Comparison of ENCODE assay signal across 21 cellular contexts in the genomic region with DNA sequence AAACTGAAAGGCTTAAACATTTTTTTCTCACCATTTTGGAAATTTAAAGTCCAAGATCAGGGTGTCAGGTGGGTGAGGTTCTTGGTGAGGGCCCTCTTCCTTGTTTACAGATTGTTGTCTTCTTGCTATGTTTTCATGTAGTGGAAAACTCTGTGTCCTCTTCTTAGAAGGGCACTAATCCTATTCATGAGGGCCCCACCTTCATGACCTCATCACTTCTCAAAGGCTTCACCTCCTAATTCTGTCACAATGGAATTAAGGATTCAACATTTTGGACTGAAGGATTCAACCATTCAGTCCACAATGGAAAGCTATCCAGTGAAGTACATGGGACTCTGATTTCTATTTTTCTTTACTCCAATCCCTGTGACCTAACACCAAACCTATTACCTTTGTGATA. TPM values are rescaled to one million over a fixed set of nuclear protein-coding genes. Genes with fewer than 3 reads are reported as not detected.
A peak's percentile ranks its signal among the peaks of the same experiment; 100 is the strongest.
DNase-seq lines count a peak whose midpoint lies in the region; ATAC-seq, FAIRE-seq and TF ChIP-seq lines count a peak whose summit lies in the region.
"Had no signal": no experiment of that assay in that cellular context is flagged by ENCODE, and none has a peak within 500 bp of the region (broad histone marks: within the 10 kb centered on the region; RNA-seq: fewer than 3 reads in every experiment).

No MANE protein-coding gene starts in this region.

- H3K27me3 Mint-ChIP-seq in Caco-2 (ENCODE audit: insufficient read depth, unreplicated experiment): no peaks in the 10 kb centered on the region
- no peaks in the 10 kb centered on the region for H3K27me3 Mint-ChIP-seq in stimulated activated memory B cell treated with anti-CD40 and anti-IgM and Interleukin-4, amounts not matched to agents 10 μg/mL and 1 μg/mL and 100 μg/mL, for 72 hours
- H3K27me3 Mint-ChIP-seq in activated T-cell treated with anti-CD3 and anti-CD28 coated beads, Interleukin-2, amount 50 U/mL, for 72 hours (ENCODE audit: low read depth): no peaks in the 10 kb centered on the region
- H3K27me3 Mint-ChIP-seq: CD4-positive, alpha-beta memory T cell had no signal

- peaks cover 10% of the 10 kb centered on the region for H3K9me3 Mint-ChIP-seq in Caco-2 (ENCODE audit: unreplicated experiment)
- H3K9me3 Mint-ChIP-seq in stimulated activated memory B cell treated with anti-CD40 and anti-IgM and Interleukin-4, amounts not matched to agents 10 μg/mL and 1 μg/mL and 100 μg/mL, for 72 hours: peaks cover 15% of the 10 kb centered on the region
- peaks cover 5% of the 10 kb centered on the region in 2 donors for H3K9me3 Mint-ChIP-seq in activated T-cell treated with anti-CD3 and anti-CD28 coated beads, Interleukin-2, amount 50 U/mL, for 72 hours

- H3K9ac ChIP-seq in GM12878 (ENCODE audit: control insufficient read depth, insufficient read depth, low read length) (no peak overlapping the region), SK-N-SH (no peak overlapping the region)
- H3K9ac ChIP-seq: BLaER1 had no signal

- H3K36me3 Mint-ChIP-seq in Caco-2 (ENCODE audit: insufficient read depth, unreplicated experiment): peaks cover 57% of the 10 kb centered on the region
- H3K36me3 Mint-ChIP-seq in stimulated activated memory B cell treated with anti-CD40 and anti-IgM and Interleukin-4, amounts not matched to agents 10 μg/mL and 1 μg/mL and 100 μg/mL, for 72 hours: peaks cover 24% of the 10 kb centered on the region
- H3K36me3 Mint-ChIP-seq in activated T-cell treated with anti-CD3 and anti-CD28 coated beads, Interleukin-2, amount 50 U/mL, for 72 hours (ENCODE audit: insufficient read depth in 2 of 2): peaks cover 0 to 3% of the 10 kb centered on the region in 2 donors
- H3K36me3 Mint-ChIP-seq: CD4-positive, alpha-beta memory T cell had no signal

- no peak for TF ChIP-seq POLR2A in H54 (IDR thresholded peaks at IDR 0.05; ENCODE audit: low read depth, low read length)
- TF ChIP-seq POLR2A in GM12878 (IDR thresholded peaks at IDR 0.05; ENCODE audit: low read depth, low read length): no peak

- no peak for ATAC-seq in GM12878
- no peak for ATAC-seq in stimulated activated memory B cell treated with anti-CD40 and anti-IgM and Interleukin-4, amounts not matched to agents 10 μg/mL and 1 μg/mL and 100 μg/mL, for 72 hours
- no peak for ATAC-seq in GM21825 (IDR thresholded peaks at IDR 0.05; ENCODE audit: unreplicated experiment)
- ATAC-seq in activated T-cell treated with anti-CD3 and anti-CD28 coated beads, Interleukin-2, amount 50 U/mL, for 72 hours (replicated peaks in 1 of 2): no peak
- ATAC-seq: GM23338 had no signal

- TF ChIP-seq RAD21 in GM12878 (IDR thresholded peaks at IDR 0.05; ENCODE audit: insufficient read depth, low read depth, low read length): no peak
- TF ChIP-seq RAD21 in SK-N-SH (IDR thresholded peaks at IDR 0.05; ENCODE audit: low read length): no peak

- H3K79me2 ChIP-seq in GM12878 (ENCODE audit: control insufficient read depth, insufficient read depth, low read length) (peaks cover 40% of the 10 kb centered on the region), SK-N-SH (ENCODE audit: insufficient read depth) (no peaks in the 10 kb centered on the region)

- no peak overlapping the region for H3K4me3 Mint-ChIP-seq in Caco-2 (ENCODE audit: unreplicated experiment)
- H3K4me3 Mint-ChIP-seq in stimulated activated memory B cell treated with anti-CD40 and anti-IgM and Interleukin-4, amounts not matched to agents 10 μg/mL and 1 μg/mL and 100 μg/mL, for 72 hours: no peak overlapping the region
- no peak overlapping the region for H3K4me3 Mint-ChIP-seq in activated T-cell treated with anti-CD3 and anti-CD28 coated beads, Interleukin-2, amount 50 U/mL, for 72 hours
- H3K4me3 Mint-ChIP-seq: CD14-positive monocyte; CD4-positive, alpha-beta memory T cell; GM23338 had no signal

- POLR2A ChIA-PET in Caco-2 (lab: Charles Lee): no interaction called here
- POLR2A ChIA-PET in GM12878 (lab: Charles Lee): interaction anchor here (0.6 kb wide), 2 partner anchors 9 to 792 kb away, joined by 3 read pairs; no protein-coding TSS in a partner anchor
- POLR2A ChIA-PET in SK-N-SH (lab: Yijun Ruan, JAX): no interaction called here

- no peak overlapping the region for H2AFZ ChIP-seq in GM12878 (ENCODE audit: control insufficient read depth, low read depth, low read length)
- no peak overlapping the region for H2AFZ ChIP-seq in SK-N-SH (ENCODE audit: low read depth)
- H2AFZ ChIP-seq: GM23338 had no signal

- H3K9me3 ChIP-seq in Caco-2 (peaks cover 11% of the 10 kb centered on the region; the same call in 1 of the 2 replicates), GM12878 (replicated peaks; ENCODE audit: control insufficient read depth, insufficient read depth, low read length) (peaks cover 32% of the 10 kb centered on the region), SK-N-SH (0 out of 2 replicates have a peak, but pooled peaks cover 8% of the 10 kb centered on the region)
- H3K9me3 ChIP-seq: BLaER1 had no signal

- FAIRE-seq in H54 (lab: Jason Lieb, UNC) (peak; percentile 50), GM12878 (lab: Jason Lieb, UNC) (no peak)
- FAIRE-seq: GM12891 had no signal

- H3K27ac Mint-ChIP-seq in Caco-2 (ENCODE audit: unreplicated experiment): peak overlapping the region; percentile 21
- peak overlapping the region; percentile 49 for H3K27ac Mint-ChIP-seq in stimulated activated memory B cell treated with anti-CD40 and anti-IgM and Interleukin-4, amounts not matched to agents 10 μg/mL and 1 μg/mL and 100 μg/mL, for 72 hours
- H3K27ac Mint-ChIP-seq in activated T-cell treated with anti-CD3 and anti-CD28 coated beads, Interleukin-2, amount 50 U/mL, for 72 hours: no peak overlapping the region
- H3K27ac Mint-ChIP-seq: CD4-positive, alpha-beta memory T cell; GM23338 had no signal

- H3K9me2 ChIP-seq in SK-N-SH: no peaks in the 10 kb centered on the region

- no peak overlapping the region for H3K4me2 ChIP-seq in GM12878 (ENCODE audit: control insufficient read depth, insufficient read depth)
- H3K4me2 ChIP-seq in SK-N-SH: no peak overlapping the region
- H3K4me2 ChIP-seq: BLaER1, GM23338 had no signal

- in situ Hi-C loops in GM12878 (cut with MboI): no loop called here

- intact Hi-C loops in Caco-2 (cut with micrococcal nuclease; ENCODE audit: unreplicated experiment): no loop called here
- intact Hi-C loops in GM12878 (cut with micrococcal nuclease; ENCODE audit: unreplicated experiment): no loop called here

- DNase-seq in Caco-2 (no peak), H54 (ENCODE audit: insufficient read length, low spot score) (no peak), GM12878 (ENCODE audit: low read depth, low spot score) (no peak), SK-N-SH (no peak)
- no peak for DNase-seq in activated T-cell treated with anti-CD3 and anti-CD28 coated beads, Interleukin-2, amount 50 U/mL, for 72 hours
- no peak for DNase-seq in activated CD4-positive, alpha-beta T cell treated with anti-CD3 and anti-CD28 coated beads, Interleukin-2, amount 50 U/mL, for 4 hours
- DNase-seq: 8988T; CD4-positive, alpha-beta memory T cell; DMS 273 treated with DMSO at 0.1 percent for 48 hours; DMS53; DND-41; EL; H7 had no signal

- H3K27me3 ChIP-seq in Caco-2 (replicated peaks; ENCODE audit: control insufficient read depth, insufficient read depth, low read length) (no peaks in the 10 kb centered on the region), GM12878 (replicated peaks in 1 of 2; ENCODE audit: control insufficient read depth in 2 of 2, insufficient read depth in 2 of 2, low read length in 1 of 2) (no peaks in the 10 kb centered on the region), SK-N-SH (ENCODE audit: insufficient read depth) (no peaks in the 10 kb centered on the region)
- H3K27me3 ChIP-seq: BLaER1 had no signal

- no peak for TF ChIP-seq EP300 in GM12878 (IDR thresholded peaks at IDR 0.05; ENCODE audit: borderline replicate concordance in 1 of 2, control insufficient read depth in 1 of 2, low read depth in 2 of 2, low read length in 2 of 2)
- no peak for TF ChIP-seq EP300 in SK-N-SH (IDR thresholded peaks at IDR 0.05; ENCODE audit: borderline replicate concordance in 1 of 2, low read depth in 1 of 2, low read length in 1 of 2)

- RAD21 ChIA-PET in GM12878 (lab: Charles Lee; ENCODE audit: unreplicated experiment): interaction anchor here (1.0 kb wide), 2 partner anchors 48 to 167 kb away, joined by 3 read pairs; no protein-coding TSS in a partner anchor

- TF ChIP-seq CTCF in Caco-2 (IDR thresholded peaks at IDR 0.05; ENCODE audit: insufficient read depth in 1 of 2, low read depth in 1 of 2, low read length in 1 of 2, severe bottlenecking in 1 of 2, unreplicated experiment in 1 of 2) (no peak), GM12878 (IDR thresholded peaks at IDR 0.05 in 2 of 3, conservative IDR thresholded peaks at IDR 0.05 in 1 of 3; ENCODE audit: control insufficient read depth in 2 of 3, extremely low read depth in 1 of 3, insufficient read depth in 1 of 3, low read depth in 3 of 3, low read length in 3 of 3) (no peak), SK-N-SH (IDR thresholded peaks at IDR 0.05) (no peak)

- H3K4me3 ChIP-seq in Caco-2 (ENCODE audit: low read depth, low read length) (no peak overlapping the region), GM12878 (no peak overlapping the region), SK-N-SH (ENCODE audit: low read depth in 2 of 2, low read length in 1 of 2) (no peak overlapping the region)
- H3K4me3 ChIP-seq: BLaER1, GM23338 had no signal

- CTCF ChIA-PET in Caco-2 (lab: Charles Lee): interaction anchor here (0.6 kb wide), 1 partner anchor 448 kb away, joined by 3 read pairs; no protein-coding TSS in a partner anchor
- CTCF ChIA-PET in GM12878 (lab: Yijun Ruan, JAX): interaction anchor here (0.9 to 2.0 kb wide), 5 partner anchors 9 to 17 kb away, joined by 3 to 7 read pairs (median 4); no protein-coding TSS in a partner anchor
- CTCF ChIA-PET in SK-N-SH (lab: Yijun Ruan, JAX): interaction anchor here (1.9 kb wide), 1 partner anchor 17 kb away, joined by 6 read pairs; no protein-coding TSS in a partner anchor

- SMC1A ChIA-PET in GM12878 (lab: Charles Lee; ENCODE audit: uncharacterized antibody, unreplicated experiment): interaction anchor here (0.7 to 2.3 kb wide), 10 partner anchors 10 to 207 kb away, joined by 3 to 10 read pairs (median 4); no protein-coding TSS in a partner anchor

- H3K4me1 ChIP-seq in Caco-2 (peaks cover 2% of the 10 kb centered on the region; the same call in 1 of the 2 replicates), GM12878 (ENCODE audit: control insufficient read depth, insufficient read depth, low read length) (peaks cover 20% of the 10 kb centered on the region), SK-N-SH (ENCODE audit: control insufficient read depth in 1 of 2, insufficient read depth in 2 of 2, low read depth in 1 of 2, low read length in 1 of 2) (no peaks in the 10 kb centered on the region)

- BruUV-seq in Caco-2 (replicated peaks; lab: Mats Ljungman, UMichigan) (no TSS peak), GM12878 (replicated peaks; lab: Mats Ljungman, UMichigan) (no TSS peak)

- H3K36me3 ChIP-seq in Caco-2 (ENCODE audit: control insufficient read depth, insufficient read depth, low read length) (peaks cover 6% of the 10 kb centered on the region), GM12878 (ENCODE audit: control insufficient read depth in 2 of 2, insufficient read depth in 2 of 2, low read length in 1 of 2) (peaks cover 4 to 9% of the 10 kb centered on the region in 2 experiments; a peak in 3 of 4 replicates), SK-N-SH (replicated peaks in 1 of 2; ENCODE audit: control insufficient read depth in 1 of 2, insufficient read depth in 2 of 2, low read length in 1 of 2) (no peaks in the 10 kb centered on the region)
- H3K36me3 ChIP-seq: BLaER1 had no signal

- peaks cover 27% of the 10 kb centered on the region for H3K4me1 Mint-ChIP-seq in Caco-2 (ENCODE audit: low read depth, unreplicated experiment)
- peaks cover 37% of the 10 kb centered on the region for H3K4me1 Mint-ChIP-seq in stimulated activated memory B cell treated with anti-CD40 and anti-IgM and Interleukin-4, amounts not matched to agents 10 μg/mL and 1 μg/mL and 100 μg/mL, for 72 hours
- H3K4me1 Mint-ChIP-seq in activated T-cell treated with anti-CD3 and anti-CD28 coated beads, Interleukin-2, amount 50 U/mL, for 72 hours (ENCODE audit: low read depth): no peaks in the 10 kb centered on the region
- H3K4me1 Mint-ChIP-seq: CD4-positive, alpha-beta memory T cell had no signal

- no peak overlapping the region for H3K27ac ChIP-seq in GM12878 (ENCODE audit: control insufficient read depth, insufficient read depth)
- no peak overlapping the region for H3K27ac ChIP-seq in SK-N-SH (ENCODE audit: low read depth in 2 of 2, low read length in 1 of 2)
- H3K27ac ChIP-seq: BLaER1 had no signal

- H4K20me1 ChIP-seq in GM12878 (ENCODE audit: control insufficient read depth, insufficient read depth) (no peaks in the 10 kb centered on the region), SK-N-SH (ENCODE audit: insufficient read depth) (no peaks in the 10 kb centered on the region)
- H4K20me1 ChIP-seq: BLaER1 had no signal

- no peaks in the 10 kb centered on the region for H3F3A ChIP-seq in SK-N-SH (replicated peaks; ENCODE audit: insufficient read depth)

RNA-seq across cellular contexts. Expression of a gene that starts 27.3 kb away (rescaled TPM):
- total RNA-seq in Caco-2 (2022): 87.7 and 96.7 TPM in 2 replicates
- 593 and 645 TPM in 2 replicates for total RNA-seq in GM12878 (2013; cell fraction: nucleolus; rRNA removed)
- 23.7 and 31.0 TPM in 2 replicates for total RNA-seq in GM12878 (2014; rRNA removed)
- total RNA-seq in GM12878 (2014; rRNA removed; fragmentation: Illumina TruSeq; extraction: Trizol): 47.7 and 47.8 TPM in 2 replicates
- total RNA-seq in GM12878 (2021): 26.6 and 27.6 TPM in 2 replicates
- polyA plus RNA-seq in GM12878 (2011; ENCODE audit: low read depth): 2.0 TPM
- polyA plus RNA-seq in GM12878 (2011; rRNA removed): 61.1 and 99.6 TPM in 2 replicates
- 20.5 and 20.6 TPM in 2 replicates for polyA plus RNA-seq in GM12878 (2011; cell fraction: cytosol; rRNA removed)
- 47.9 and 49.9 TPM in 2 replicates for polyA plus RNA-seq in GM12878 (2011; cell fraction: nucleus; rRNA removed)
- 2.8 and 4.0 TPM in 2 replicates for polyA plus RNA-seq in GM12878 (2012)
- 14.4 and 16.0 TPM in 2 replicates for polyA plus RNA-seq in GM12878 (2014; fragmentation: Illumina TruSeq; extraction: Trizol)
- 10 to 100 TPM in 1 of 2 experiments, 1 to 10 TPM in 1; 6.0 to 10.9 TPM for polyA plus RNA-seq in GM12878 (2014; fragmentation: Nextera tagmentation; extraction: Ambion mirVana)
- 6.5 and 8.0 TPM in 2 replicates for polyA plus RNA-seq in GM12878 (2014; rRNA removed)
- polyA plus RNA-seq in GM12878 (2016; fragmentation: Nextera tagmentation; extraction: Ambion mirVana): 10 to 100 TPM in 1 of 2 experiments, 1 to 10 TPM in 1; 9.0 to 11.0 TPM
- polyA minus RNA-seq in GM12878 (2011; rRNA and poly(A)+ RNA removed): 172 and 187 TPM in 2 replicates
- polyA minus RNA-seq in GM12878 (2011; cell fraction: cytosol; rRNA and poly(A)+ RNA removed): 79.0 and 99.2 TPM in 2 replicates
- 139 and 207 TPM in 2 replicates for polyA minus RNA-seq in GM12878 (2011; cell fraction: nucleus; rRNA and poly(A)+ RNA removed)
- under 1 TPM; 0.12 to 0.22 TPM for total RNA-seq in activated T-cell treated with anti-CD3 and anti-CD28 coated beads, Interleukin-2, amount 50 U/mL, for 72 hours
- polyA plus RNA-seq in SK-N-SH (2012; rRNA removed): not detected in 2 replicates
- polyA plus RNA-seq in SK-N-SH (2012; cell fraction: cytosol; rRNA removed): not detected in 2 replicates
- not detected in 2 replicates for polyA plus RNA-seq in SK-N-SH (2012; cell fraction: nucleus; rRNA removed)
- total RNA-seq: A673, G401 had no signal
- polyA plus RNA-seq: CD14-positive monocyte had no signal

Comparison
In these comparisons a context has a peak if more than half of its experiments do, and no peak if none do; other contexts are left out.
1. RNA of a gene that starts 27.3 kb away (total RNA-seq): 87.7 to 96.7 TPM in Caco-2 and 23.7 to 645 TPM in GM12878; 0.12 to 0.22 TPM in activated T-cell treated with anti-CD3 and anti-CD28 coated beads, Interleukin-2, amount 50 U/mL, for 72 hours; every median in the first group is over 10 times any median in the second.